Comparison of ENCODE assay signal across 8 cellular contexts in genomic region chr15:66356069-66356358, GRCh38. TPM values are rescaled to one million over a fixed set of nuclear protein-coding genes. Genes with fewer than 3 reads are reported as not detected.
A peak's percentile ranks its signal among the peaks of the same experiment; 100 is the strongest.
DNase-seq lines count a peak whose midpoint lies in the region; ATAC-seq, FAIRE-seq and TF ChIP-seq lines count a peak whose summit lies in the region.

No MANE protein-coding gene starts in this region.

- TF ChIP-seq CTCF in activated B cell treated with CpG ODN at 0.5 μM for 24 hours (IDR thresholded peaks at IDR 0.05), result no peak
- no peak for TF ChIP-seq CTCF in thoracic aorta (IDR thresholded peaks at IDR 0.05)

- FAIRE-seq in frontal cortex (lab: Jason Lieb, UNC), result no peak

- peak overlapping the region; percentile 82 for H3K4me3 ChIP-seq in thoracic aorta

- H3K27ac ChIP-seq in thoracic aorta, result peak overlapping the region; percentile 65 to 75

- DNase-seq in activated T-cell treated with anti-CD3 and anti-CD28 coated beads, Interleukin-2, amount 50 U/mL, for 4 hours, result no peak
- DNase-seq in activated T-cell treated with anti-CD3 and anti-CD28 coated beads, Interleukin-2, amount 50 U/mL, for 48 hours, result no peak
- DNase-seq in activated B cell treated with CpG ODN at 0.5 μM for 24 hours (no peak), immature natural killer cell (no peak), thoracic aorta (ENCODE audit: low spot score) (no peak), frontal cortex (ENCODE audit: low spot score in 2 of 2) (no peak)
- no peak for DNase-seq in central memory CD4-positive, alpha-beta T cell

- POLR2A ChIA-PET in activated B cell treated with CpG ODN at 0.5 μM for 24 hours (lab: Charles Lee), result interaction anchor here (0.9 to 4.5 kb wide), 6 partner anchors 31 to 148 kb away, joined by 3 to 24 read pairs (median 6); partner anchors contain the start of genes DIS3L, MAP2K1, RPL4 and SNAPC5

- H3K4me1 ChIP-seq in thoracic aorta (ENCODE audit: control insufficient read depth in 1 of 2, low read depth in 2 of 2), result peaks cover 0 to 10% of the 10 kb centered on the region in 2 donors

- H3K9me3 Mint-ChIP-seq in activated T-cell treated with anti-CD3 and anti-CD28 coated beads, Interleukin-2, amount 50 U/mL, for 4 hours, result no peaks in the 10 kb centered on the region
- H3K9me3 Mint-ChIP-seq in activated B cell treated with CpG ODN at 0.5 μM for 24 hours (no peaks in the 10 kb centered on the region), immature natural killer cell (no peaks in the 10 kb centered on the region)

- intact Hi-C loops in activated B cell treated with CpG ODN at 0.5 μM for 24 hours (cut with micrococcal nuclease), result loop anchor here (1.0 kb wide), 6 partner anchors 13 to 148 kb away; partner anchors contain the start of genes MAP2K1, RPL4 and SNAPC5

- H3K27ac Mint-ChIP-seq in activated B cell treated with CpG ODN at 0.5 μM for 24 hours, result peak overlapping the region; percentile 95
- H3K27ac Mint-ChIP-seq in immature natural killer cell, result peak overlapping the region; percentile 83 to 97 (median 94)

- peaks cover 8% of the 10 kb centered on the region for H3K36me3 Mint-ChIP-seq in activated T-cell treated with anti-CD3 and anti-CD28 coated beads, Interleukin-2, amount 50 U/mL, for 4 hours (ENCODE audit: insufficient read depth)
- peaks cover 18% of the 10 kb centered on the region for H3K36me3 Mint-ChIP-seq in activated B cell treated with CpG ODN at 0.5 μM for 24 hours (ENCODE audit: low read depth)
- H3K36me3 Mint-ChIP-seq in immature natural killer cell, result peaks cover 0 to 4% (median 0%) of the 10 kb centered on the region in 3 donors

- no peaks in the 10 kb centered on the region for H3K36me3 ChIP-seq in thoracic aorta

- peak overlapping the region; percentile 92 for H3K4me3 Mint-ChIP-seq in activated T-cell treated with anti-CD3 and anti-CD28 coated beads, Interleukin-2, amount 50 U/mL, for 4 hours
- H3K4me3 Mint-ChIP-seq in activated B cell treated with CpG ODN at 0.5 μM for 24 hours (peak overlapping the region; percentile 98), immature natural killer cell (peak overlapping the region; percentile 95 to 99 (median 96))

- no peaks in the 10 kb centered on the region for H3K27me3 ChIP-seq in thoracic aorta (replicated peaks; ENCODE audit: insufficient read depth)

- H3K27me3 Mint-ChIP-seq in activated T-cell treated with anti-CD3 and anti-CD28 coated beads, Interleukin-2, amount 50 U/mL, for 4 hours (ENCODE audit: low read depth), result no peaks in the 10 kb centered on the region
- H3K27me3 Mint-ChIP-seq in activated B cell treated with CpG ODN at 0.5 μM for 24 hours, result no peaks in the 10 kb centered on the region
- peaks cover 4 to 8% (median 5%) of the 10 kb centered on the region in 3 donors for H3K27me3 Mint-ChIP-seq in immature natural killer cell (ENCODE audit: low read depth in 3 of 3)

- no peak for ATAC-seq in activated T-cell treated with anti-CD3 and anti-CD28 coated beads, Interleukin-2, amount 50 U/mL, for 4 hours
- ATAC-seq in activated B cell treated with CpG ODN at 0.5 μM for 24 hours (ENCODE audit: low read depth) (no peak), thoracic aorta (ENCODE audit: insufficient number of reproducible peaks, low FRiP score, low read depth) (no peak), HG02981 (IDR thresholded peaks at IDR 0.05; ENCODE audit: unreplicated experiment) (no peak)

- CTCF ChIA-PET in activated B cell treated with CpG ODN at 0.5 μM for 24 hours (lab: Charles Lee), result no interaction called here

- H3K9me3 ChIP-seq in thoracic aorta, result no peaks in the 10 kb centered on the region

- peaks cover 23% of the 10 kb centered on the region for H3K4me1 Mint-ChIP-seq in activated T-cell treated with anti-CD3 and anti-CD28 coated beads, Interleukin-2, amount 50 U/mL, for 4 hours (ENCODE audit: low read depth)
- peaks cover 24% of the 10 kb centered on the region for H3K4me1 Mint-ChIP-seq in activated B cell treated with CpG ODN at 0.5 μM for 24 hours
- peaks cover 15 to 17% of the 10 kb centered on the region in 2 donors for H3K4me1 Mint-ChIP-seq in immature natural killer cell

RNA-seq across cellular contexts. Expression of gene TIPIN, which starts 0.5 kb away (rescaled TPM):
- 10 to 100 TPM; 63.8 to 79.6 (median 69.3) TPM for total RNA-seq in activated T-cell treated with anti-CD3 and anti-CD28 coated beads, Interleukin-2, amount 50 U/mL, for 4 hours
- total RNA-seq in activated B cell treated with CpG ODN at 0.5 μM for 24 hours (10.8 and 11.5 TPM in 2 replicates), thoracic aorta (10 to 100 TPM in 1 of 2 donors, 1 to 10 TPM in 1; 2.8 to 13.1 TPM), frontal cortex (20.8 TPM)
- polyA plus RNA-seq in immature natural killer cell, result 10 to 100 TPM in 1 of 3 donors, 1 to 10 TPM in 2; 4.0 to 10.2 (median 7.2) TPM

RNA-seq across cellular contexts. Expression of gene MAP2K1, which starts 30.7 kb away (rescaled TPM):
- 10 to 100 TPM; 71.8 to 77.6 (median 75.3) TPM for total RNA-seq in activated T-cell treated with anti-CD3 and anti-CD28 coated beads, Interleukin-2, amount 50 U/mL, for 4 hours
- total RNA-seq in activated B cell treated with CpG ODN at 0.5 μM for 24 hours, result 37.9 and 42.0 TPM in 2 replicates
- 10 to 100 TPM; 30.7 to 58.3 (median 48.9) TPM for polyA plus RNA-seq in immature natural killer cell
- 10 to 100 TPM; 58.7 to 62.3 TPM for total RNA-seq in thoracic aorta
- total RNA-seq in frontal cortex, result 31.0 TPM
